ENCODE assay signal across 14 cellular contexts in the genomic region with DNA sequence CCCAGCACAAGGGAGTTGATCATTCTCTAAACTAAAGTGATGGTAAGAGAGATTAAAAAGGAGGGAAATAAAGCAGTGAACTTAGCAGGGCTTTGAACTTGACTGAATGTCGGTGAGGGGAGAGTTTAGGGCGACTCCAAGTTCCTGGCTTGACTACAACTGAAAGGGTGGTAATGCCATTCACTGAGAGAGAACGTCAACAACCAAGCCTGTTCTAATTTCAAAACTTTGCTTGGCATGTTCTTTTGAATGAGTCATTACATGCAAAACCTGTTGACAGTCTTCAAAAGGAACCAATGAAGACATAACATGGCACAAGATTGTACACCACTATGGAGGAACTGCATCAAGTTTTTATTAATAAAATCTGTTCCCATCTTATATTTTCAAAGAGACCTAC. TPM values are rescaled to one million over a fixed set of nuclear protein-coding genes. Genes with fewer than 3 reads are reported as not detected.
DNase-seq lines count a peak whose midpoint lies in the region; ATAC-seq lines count a peak whose summit lies in the region.
"Had no signal": no experiment of that assay in that cellular context is flagged by ENCODE, and none has a peak within 500 bp of the region (broad histone marks: within the 10 kb centered on the region; RNA-seq: fewer than 3 reads in every experiment).

No MANE protein-coding gene starts in this region.

- intact Hi-C loops in activated T-helper 1 cell treated with anti-CD3 and anti-CD28 coated beads, Interleukin-12 subunit alpha, Interleukin-12 subunit beta, Interleukin-2, Interleukin-4 antibody, amounts not matched to agents 30 ng/mL and 10 ng/mL and 1 ng/mL, durations not matched to agents 14 hours and 24 hours and 36 hours (cut with micrococcal nuclease): loop anchor here (1.0 kb wide), 4 partner anchors 8 to 56 kb away; no protein-coding TSS in a partner anchor
- intact Hi-C loops in posterior vena cava (cut with DNase I): no loop called here

- H3K4me3 Mint-ChIP-seq in activated T-helper 1 cell treated with anti-CD3 and anti-CD28 coated beads, Interleukin-12 subunit alpha, Interleukin-12 subunit beta, Interleukin-2, Interleukin-4 antibody, amounts not matched to agents 30 ng/mL and 10 ng/mL and 1 ng/mL, durations not matched to agents 14 hours and 24 hours and 36 hours: peak overlapping the region; percentile 38
- H3K4me3 Mint-ChIP-seq in stimulated activated naive CD8-positive, alpha-beta T cell treated with anti-CD3 and anti-CD28 coated beads, Interleukin-15, Interleukin-2, amounts not matched to agents 100 ng/mL and 50 ng/mL, for 24 hours: peak overlapping the region; percentile 50

- H3K27me3 Mint-ChIP-seq in activated T-helper 1 cell treated with anti-CD3 and anti-CD28 coated beads, Interleukin-12 subunit alpha, Interleukin-12 subunit beta, Interleukin-2, Interleukin-4 antibody, amounts not matched to agents 30 ng/mL and 10 ng/mL and 1 ng/mL, durations not matched to agents 14 hours and 24 hours and 36 hours (ENCODE audit: insufficient read depth): no peaks in the 10 kb centered on the region
- no peaks in the 10 kb centered on the region for H3K27me3 Mint-ChIP-seq in stimulated activated naive CD8-positive, alpha-beta T cell treated with anti-CD3 and anti-CD28 coated beads, Interleukin-15, Interleukin-2, amounts not matched to agents 100 ng/mL and 50 ng/mL, for 24 hours

- no peaks in the 10 kb centered on the region for H3K36me3 Mint-ChIP-seq in activated T-helper 1 cell treated with anti-CD3 and anti-CD28 coated beads, Interleukin-12 subunit alpha, Interleukin-12 subunit beta, Interleukin-2, Interleukin-4 antibody, amounts not matched to agents 30 ng/mL and 10 ng/mL and 1 ng/mL, durations not matched to agents 14 hours and 24 hours and 36 hours (ENCODE audit: low read depth)
- H3K36me3 Mint-ChIP-seq in stimulated activated naive CD8-positive, alpha-beta T cell treated with anti-CD3 and anti-CD28 coated beads, Interleukin-15, Interleukin-2, amounts not matched to agents 100 ng/mL and 50 ng/mL, for 24 hours (ENCODE audit: low read depth): no peaks in the 10 kb centered on the region

- H3K9me3 Mint-ChIP-seq in activated T-helper 1 cell treated with anti-CD3 and anti-CD28 coated beads, Interleukin-12 subunit alpha, Interleukin-12 subunit beta, Interleukin-2, Interleukin-4 antibody, amounts not matched to agents 30 ng/mL and 10 ng/mL and 1 ng/mL, durations not matched to agents 14 hours and 24 hours and 36 hours: peaks cover under 1% of the 10 kb centered on the region
- H3K9me3 Mint-ChIP-seq in stimulated activated naive CD8-positive, alpha-beta T cell treated with anti-CD3 and anti-CD28 coated beads, Interleukin-15, Interleukin-2, amounts not matched to agents 100 ng/mL and 50 ng/mL, for 24 hours: no peaks in the 10 kb centered on the region

- ATAC-seq in HG02798 (IDR thresholded peaks at IDR 0.05; ENCODE audit: poor library complexity, unreplicated experiment): peak; percentile 41
- ATAC-seq: right cardiac atrium had no signal

- H3K27ac Mint-ChIP-seq in activated T-helper 1 cell treated with anti-CD3 and anti-CD28 coated beads, Interleukin-12 subunit alpha, Interleukin-12 subunit beta, Interleukin-2, Interleukin-4 antibody, amounts not matched to agents 30 ng/mL and 10 ng/mL and 1 ng/mL, durations not matched to agents 14 hours and 24 hours and 36 hours: peak overlapping the region; percentile 75
- peak overlapping the region; percentile 89 for H3K27ac Mint-ChIP-seq in stimulated activated naive CD8-positive, alpha-beta T cell treated with anti-CD3 and anti-CD28 coated beads, Interleukin-15, Interleukin-2, amounts not matched to agents 100 ng/mL and 50 ng/mL, for 24 hours

- H3K4me1 Mint-ChIP-seq in activated T-helper 1 cell treated with anti-CD3 and anti-CD28 coated beads, Interleukin-12 subunit alpha, Interleukin-12 subunit beta, Interleukin-2, Interleukin-4 antibody, amounts not matched to agents 30 ng/mL and 10 ng/mL and 1 ng/mL, durations not matched to agents 14 hours and 24 hours and 36 hours (ENCODE audit: low read depth): peaks cover 50% of the 10 kb centered on the region
- peaks cover 17% of the 10 kb centered on the region for H3K4me1 Mint-ChIP-seq in stimulated activated naive CD8-positive, alpha-beta T cell treated with anti-CD3 and anti-CD28 coated beads, Interleukin-15, Interleukin-2, amounts not matched to agents 100 ng/mL and 50 ng/mL, for 24 hours (ENCODE audit: low read depth)

- DNase-seq in activated naive CD4-positive, alpha-beta T cell treated with anti-CD3 and anti-CD28 coated beads, Interleukin-2, amount 50 U/mL, for 16 hours: peak; percentile 23
- DNase-seq in activated naive CD4-positive, alpha-beta T cell (lab: John Stamatoyannopoulos, UW): no peak
- peak; percentile 16 for DNase-seq in activated T-helper 1 cell treated with anti-CD3 and anti-CD28 coated beads, Interleukin-12 subunit alpha, Interleukin-12 subunit beta, Interleukin-2, Interleukin-4 antibody, amounts not matched to agents 30 ng/mL and 10 ng/mL and 1 ng/mL, durations not matched to agents 14 hours and 24 hours and 36 hours (ENCODE audit: low spot score)
- DNase-seq in CD1c-positive myeloid dendritic cell (ENCODE audit: extremely low spot score) (no peak), posterior vena cava (ENCODE audit: low spot score) (no peak), OCI-M1 (lab: John Stamatoyannopoulos, UW) (no peak)
- DNase-seq: DMS79, islet precursor cell, Kasumi-1, NCI-H345, right cardiac atrium, transverse colon had no signal

RNA-seq across cellular contexts. Expression of gene MYB, which starts 10.3 kb away (rescaled TPM):
- total RNA-seq in activated T-helper 1 cell treated with anti-CD3 and anti-CD28 coated beads, Interleukin-12 subunit alpha, Interleukin-12 subunit beta, Interleukin-2, Interleukin-4 antibody, amounts not matched to agents 30 ng/mL and 10 ng/mL and 1 ng/mL, durations not matched to agents 14 hours and 24 hours and 36 hours: 57.3 and 60.4 TPM in 2 replicates
- under 1 TPM; 0.23 to 0.29 TPM for total RNA-seq in posterior vena cava

Comparison
In these comparisons a context has a peak if more than half of its experiments do, and no peak if none do; other contexts are left out.
1. DNase-seq: peak in activated naive CD4-positive, alpha-beta T cell treated with anti-CD3 and anti-CD28 coated beads, Interleukin-2, amount 50 U/mL, for 16 hours (single experiment) and activated T-helper 1 cell treated with anti-CD3 and anti-CD28 coated beads, Interleukin-12 subunit alpha, Interleukin-12 subunit beta, Interleukin-2, Interleukin-4 antibody, amounts not matched to agents 30 ng/mL and 10 ng/mL and 1 ng/mL, durations not matched to agents 14 hours and 24 hours and 36 hours (single experiment); none in activated naive CD4-positive, alpha-beta T cell (0 of 4), CD1c-positive myeloid dendritic cell (single experiment), posterior vena cava (single experiment) and OCI-M1 (single experiment).
2. RNA of gene MYB, which starts 10.3 kb away (total RNA-seq): 57.3 to 60.4 TPM in activated T-helper 1 cell treated with anti-CD3 and anti-CD28 coated beads, Interleukin-12 subunit alpha, Interleukin-12 subunit beta, Interleukin-2, Interleukin-4 antibody, amounts not matched to agents 30 ng/mL and 10 ng/mL and 1 ng/mL, durations not matched to agents 14 hours and 24 hours and 36 hours; 0.23 to 0.29 TPM in posterior vena cava; every median in the first group is over 10 times any median in the second.